8 cellular contexts compared by ENCODE assay signal in genomic region chr5:157602505-157602904, GRCh38. TPM values are rescaled to one million over a fixed set of nuclear protein-coding genes. Genes with fewer than 3 reads are reported as not detected.
DNase-seq lines count a peak whose midpoint lies in the region; ATAC-seq and TF ChIP-seq lines count a peak whose summit lies in the region.

No MANE protein-coding gene starts in this region.

- ATAC-seq in CD8-positive, alpha-beta T cell: peak; percentile 13
- ATAC-seq in GM21619 (IDR thresholded peaks at IDR 0.05; ENCODE audit: unreplicated experiment): peak; percentile 45

- peak overlapping the region; percentile 70 for H3K27ac Mint-ChIP-seq in CD8-positive, alpha-beta T cell
- H3K27ac Mint-ChIP-seq in activated naive CD8-positive, alpha-beta T cell: peak overlapping the region; percentile 90
- no peak overlapping the region for H3K27ac Mint-ChIP-seq in osteocyte (ENCODE audit: unreplicated experiment)

- H3K27me3 ChIP-seq in CD8-positive, alpha-beta T cell (ENCODE audit: insufficient read depth, low read length): no peaks in the 10 kb centered on the region
- no peaks in the 10 kb centered on the region for H3K27me3 ChIP-seq in MG63
- no peaks in the 10 kb centered on the region for H3K27me3 ChIP-seq in suprapubic skin
- no peaks in the 10 kb centered on the region for H3K27me3 ChIP-seq in adrenal gland

- intact Hi-C loops in CD8-positive, alpha-beta T cell (cut with DNase I, micrococcal nuclease): loop anchor here in 1 of 2 experiments (10.0 kb wide), 1 partner anchor 52 kb away; the partner anchor contains the start of gene SOX30
- intact Hi-C loops in adrenal gland (cut with DNase I): no loop called here

- H3K9me3 Mint-ChIP-seq in CD8-positive, alpha-beta T cell: no peaks in the 10 kb centered on the region
- H3K9me3 Mint-ChIP-seq in activated naive CD8-positive, alpha-beta T cell (ENCODE audit: low read depth): no peaks in the 10 kb centered on the region
- no peaks in the 10 kb centered on the region for H3K9me3 Mint-ChIP-seq in osteocyte (ENCODE audit: unreplicated experiment)

- H3K4me1 Mint-ChIP-seq in CD8-positive, alpha-beta T cell (ENCODE audit: low read depth): peaks cover 35% of the 10 kb centered on the region
- peaks cover 66% of the 10 kb centered on the region for H3K4me1 Mint-ChIP-seq in activated naive CD8-positive, alpha-beta T cell (ENCODE audit: low read depth)
- peaks cover 18% of the 10 kb centered on the region for H3K4me1 Mint-ChIP-seq in osteocyte (ENCODE audit: unreplicated experiment)

- POLR2A ChIA-PET in CD8-positive, alpha-beta T cell (lab: Charles Lee): no interaction called here

- TF ChIP-seq EP300 in suprapubic skin (IDR thresholded peaks at IDR 0.05): no peak

- DNase-seq in CD8-positive, alpha-beta T cell: no peak
- DNase-seq in MG63: peak; percentile 26
- DNase-seq in osteocyte (ENCODE audit: extremely low spot score, unreplicated experiment): no peak
- DNase-seq in suprapubic skin (ENCODE audit: low spot score in 2 of 2): no peak
- no peak for DNase-seq in adrenal gland
- no peak for DNase-seq in mesenteric fat pad (ENCODE audit: low spot score)

- CTCF ChIA-PET in CD8-positive, alpha-beta T cell (lab: Charles Lee): no interaction called here

- H3K4me3 ChIP-seq in CD8-positive, alpha-beta T cell (ENCODE audit: low read depth, low read length): no peak overlapping the region
- no peak overlapping the region for H3K4me3 ChIP-seq in MG63
- H3K4me3 ChIP-seq in suprapubic skin: no peak overlapping the region
- no peak overlapping the region for H3K4me3 ChIP-seq in adrenal gland

- H3K4me3 Mint-ChIP-seq in CD8-positive, alpha-beta T cell: no peak overlapping the region
- peak overlapping the region; percentile 66 for H3K4me3 Mint-ChIP-seq in activated naive CD8-positive, alpha-beta T cell
- H3K4me3 Mint-ChIP-seq in osteocyte (ENCODE audit: unreplicated experiment): no peak overlapping the region

- H3K27ac ChIP-seq in CD8-positive, alpha-beta T cell (ENCODE audit: low read depth, low read length): no peak overlapping the region
- H3K27ac ChIP-seq in suprapubic skin (no peak overlapping the region), adrenal gland (no peak overlapping the region)

- H3K27me3 Mint-ChIP-seq in CD8-positive, alpha-beta T cell (ENCODE audit: low read depth): no peaks in the 10 kb centered on the region
- no peaks in the 10 kb centered on the region for H3K27me3 Mint-ChIP-seq in activated naive CD8-positive, alpha-beta T cell
- no peaks in the 10 kb centered on the region for H3K27me3 Mint-ChIP-seq in osteocyte (ENCODE audit: unreplicated experiment)

- no peaks in the 10 kb centered on the region for H3K36me3 ChIP-seq in CD8-positive, alpha-beta T cell (ENCODE audit: insufficient read depth, low read length)
- H3K36me3 ChIP-seq in MG63 (no peaks in the 10 kb centered on the region), suprapubic skin (no peaks in the 10 kb centered on the region), adrenal gland (replicated peaks in 1 of 2) (no peaks in the 10 kb centered on the region)

- WGBS in suprapubic skin: 87% methylated on average over 4 of the region's 4 CpGs
- 78 to 92% (median 83%) methylated on average over 4 of the region's 4 CpGs for WGBS in adrenal gland, 4 donors

- TF ChIP-seq CTCF in CD8-positive, alpha-beta T cell (IDR thresholded peaks at IDR 0.05): no peak
- TF ChIP-seq CTCF in osteocyte (IDR thresholded peaks at IDR 0.05) (no peak), suprapubic skin (IDR thresholded peaks at IDR 0.05) (no peak), adrenal gland (IDR thresholded peaks at IDR 0.05) (no peak)

- TF ChIP-seq POLR2A in suprapubic skin (IDR thresholded peaks at IDR 0.05) (no peak), adrenal gland (IDR thresholded peaks at IDR 0.05) (no peak)

- H3K36me3 Mint-ChIP-seq in CD8-positive, alpha-beta T cell: no peaks in the 10 kb centered on the region
- no peaks in the 10 kb centered on the region for H3K36me3 Mint-ChIP-seq in activated naive CD8-positive, alpha-beta T cell
- H3K36me3 Mint-ChIP-seq in osteocyte (ENCODE audit: unreplicated experiment): no peaks in the 10 kb centered on the region

- H3K4me1 ChIP-seq in CD8-positive, alpha-beta T cell (ENCODE audit: insufficient read depth, low read length): peaks cover 7% of the 10 kb centered on the region
- H3K4me1 ChIP-seq in suprapubic skin (no peaks in the 10 kb centered on the region), adrenal gland (replicated peaks in 1 of 2) (no peaks in the 10 kb centered on the region)

- H3K9me3 ChIP-seq in CD8-positive, alpha-beta T cell (ENCODE audit: low read length): no peaks in the 10 kb centered on the region
- H3K9me3 ChIP-seq in MG63 (peaks cover 3% of the 10 kb centered on the region; the same call in 1 of the 2 replicates), suprapubic skin (no peaks in the 10 kb centered on the region), adrenal gland (replicated peaks in 1 of 3) (no peaks in the 10 kb centered on the region)

RNA-seq across cellular contexts. Expression of gene ADAM19, which starts 26.9 kb away (rescaled TPM):
- total RNA-seq in CD8-positive, alpha-beta T cell: 1 to 10 TPM; 5.9 to 6.5 TPM
- total RNA-seq in MG63 (2014; rRNA removed; shearing (Covaris generic); ENCODE audit: low replicate concordance): 10.6 and 16.4 TPM in 2 replicates
- total RNA-seq in osteocyte (62.2 and 64.5 TPM in 2 replicates), suprapubic skin (1 to 10 TPM in 3 of 4 donors, under 1 TPM in 1; 0.42 to 2.6 (median 1.3) TPM), adrenal gland (10 to 100 TPM in 1 of 8 donors, 1 to 10 TPM in 7; 4.3 to 15.1 (median 6.4) TPM), mesenteric fat pad (9.4 TPM)
- 1 to 10 TPM; 2.2 to 4.3 (median 2.6) TPM for polyA plus RNA-seq in adrenal gland

RNA-seq across cellular contexts. Expression of gene SOX30, which starts 49.7 kb away (rescaled TPM):
- not detected for total RNA-seq in CD8-positive, alpha-beta T cell
- total RNA-seq in MG63 (2014; rRNA removed; shearing (Covaris generic); ENCODE audit: low replicate concordance): not detected in 2 replicates
- not detected in 2 replicates for total RNA-seq in osteocyte
- not detected for total RNA-seq in suprapubic skin
- under 1 TPM in 4 of 8 donors, not detected in 4; 0.11 to 0.43 (median 0.17) TPM for total RNA-seq in adrenal gland
- polyA plus RNA-seq in adrenal gland: under 1 TPM in 2 of 3 donors, not detected in 1; 0.03 to 0.27 TPM
- not detected for total RNA-seq in mesenteric fat pad
